Comparison of ENCODE assay signal across 8 cellular contexts in genomic region chr20:45373353-45374100, GRCh38. TPM values are rescaled to one million over a fixed set of nuclear protein-coding genes. Genes with fewer than 3 reads are reported as not detected.
A peak's percentile ranks its signal among the peaks of the same experiment; 100 is the strongest.
DNase-seq lines count a peak whose midpoint lies in the region; ATAC-seq and TF ChIP-seq lines count a peak whose summit lies in the region.

No MANE protein-coding gene starts in this region.

- H3K14ac ChIP-seq in IMR-90 (replicated peaks; ENCODE audit: low read depth, low read length), result no peak overlapping the region; the same call in 1 of the 2 replicates

- no peak for DNase-seq in AG04450 (ENCODE audit: low read depth, low spot score)
- peak; percentile 66 for DNase-seq in IMR-90
- peak; percentile 82 for DNase-seq in RPMI7951 (ENCODE audit: low read depth)
- DNase-seq in activated T-helper 9 cell treated with anti-CD3 and anti-CD28 coated beads, Interleukin-2, amount 50 U/mL, for 16 hours (ENCODE audit: low read depth), result peak; percentile 85
- DNase-seq in fibroblast of pulmonary artery (ENCODE audit: low read depth), result peak; percentile 86
- DNase-seq in natural killer cell, result peak; percentile 80
- DNase-seq in stimulated activated naive B cell treated with anti-CD40 and anti-IgM and Interleukin-4, amounts not matched to agents 10 μg/mL and 1 μg/mL and 100 μg/mL, for 72 hours, result peak; percentile 82

- H2BK15ac ChIP-seq in IMR-90 (ENCODE audit: low read depth, low read length), result no peak overlapping the region

- H2AK5ac ChIP-seq in IMR-90 (ENCODE audit: low read depth, low read length), result no peak overlapping the region

- ATAC-seq in GM19023 (IDR thresholded peaks at IDR 0.05; ENCODE audit: unreplicated experiment) (peak; percentile 78), IMR-90 (ENCODE audit: low read depth) (peak; percentile 89), natural killer cell (peak; percentile 84 to 88 (median 84))
- peak; percentile 90 for ATAC-seq in stimulated activated naive B cell treated with anti-CD40 and anti-IgM and Interleukin-4, amounts not matched to agents 10 μg/mL and 1 μg/mL and 100 μg/mL, for 72 hours (replicated peaks)

- H3K56ac ChIP-seq in IMR-90 (ENCODE audit: extremely low read depth, insufficient read depth, low read length), result no peak overlapping the region

- peak overlapping the region; percentile 84 to 93 for H3K27ac Mint-ChIP-seq in natural killer cell
- H3K27ac Mint-ChIP-seq in stimulated activated naive B cell treated with anti-CD40 and anti-IgM and Interleukin-4, amounts not matched to agents 10 μg/mL and 1 μg/mL and 100 μg/mL, for 72 hours, result peak overlapping the region; percentile 88

- no peak overlapping the region for H2BK120ac ChIP-seq in IMR-90 (ENCODE audit: low read depth, low read length)

- no peaks in the 10 kb centered on the region for H3K9me1 ChIP-seq in IMR-90 (ENCODE audit: insufficient read depth, low read length)

- TF ChIP-seq POLR2A in IMR-90 (IDR thresholded peaks at IDR 0.05; ENCODE audit: low read depth, low read length), result no peak

- peak; percentile 88 for TF ChIP-seq CTCF in AG04450 (IDR thresholded peaks at IDR 0.05; ENCODE audit: low read depth, low read length)
- TF ChIP-seq CTCF in IMR-90 (conservative IDR thresholded peaks at IDR 0.05; ENCODE audit: low read depth, low read length), result peak; percentile 80
- peak; percentile 88 for TF ChIP-seq CTCF in fibroblast of pulmonary artery (IDR thresholded peaks at IDR 0.05; ENCODE audit: low read length, missing control alignments)
- peak; percentile 85 for TF ChIP-seq CTCF in natural killer cell (IDR thresholded peaks at IDR 0.05)

- H3K4me3 ChIP-seq in AG04450 (ENCODE audit: low read depth, low read length), result peak overlapping the region; percentile 52
- peak overlapping the region; percentile 37 for H3K4me3 ChIP-seq in IMR-90 (ENCODE audit: insufficient read depth, low read depth, low read length)
- H3K4me3 ChIP-seq in fibroblast of pulmonary artery (replicated peaks; ENCODE audit: low read depth, low read length), result peak overlapping the region; percentile 54

- no peaks in the 10 kb centered on the region for H3K27me3 Mint-ChIP-seq in natural killer cell (ENCODE audit: low read depth in 2 of 2)
- H3K27me3 Mint-ChIP-seq in stimulated activated naive B cell treated with anti-CD40 and anti-IgM and Interleukin-4, amounts not matched to agents 10 μg/mL and 1 μg/mL and 100 μg/mL, for 72 hours, result no peaks in the 10 kb centered on the region

- H2BK5ac ChIP-seq in IMR-90 (ENCODE audit: low read depth, low read length, poor library complexity, severe bottlenecking), result no peak overlapping the region

- dilution Hi-C loops in IMR-90 (cut with HindIII; ENCODE audit: low sequenced_read_pairs, unreplicated experiment), result no loop called here

- H3K4me2 ChIP-seq in IMR-90 (ENCODE audit: low read depth, low read length), result peak overlapping the region; percentile 78

- H3K4ac ChIP-seq in IMR-90 (ENCODE audit: low read depth, low read length), result no peak overlapping the region; the same call in 1 of the 2 replicates

- in situ Hi-C loops in IMR-90 (cut with MboI; ENCODE audit: low sequenced_read_pairs), result no loop called here

- no peaks in the 10 kb centered on the region for H3K9me3 Mint-ChIP-seq in natural killer cell
- no peaks in the 10 kb centered on the region for H3K9me3 Mint-ChIP-seq in stimulated activated naive B cell treated with anti-CD40 and anti-IgM and Interleukin-4, amounts not matched to agents 10 μg/mL and 1 μg/mL and 100 μg/mL, for 72 hours

- POLR2A ChIA-PET in AG04450 (lab: Yijun Ruan, JAX) (interaction anchor here (0.5 to 1.3 kb wide), 6 partner anchors 10 to 1929 kb away, joined by 3 to 8 read pairs (median 4); partner anchors contain the start of gene SYS1), IMR-90 (lab: Charles Lee; ENCODE audit: unreplicated experiment) (no interaction called here)

- TF ChIP-seq RAD21 in IMR-90 (IDR thresholded peaks at IDR 0.05; ENCODE audit: low read length), result peak; percentile 75

- 53% methylated on average over 5 of the region's 38 CpGs; no CpG with 5 or more reads in 1 of the 2 experiments for WGBS in IMR-90 (ENCODE audit: extremely low coverage in 2 of 2, insufficient read length in 1 of 2), 2 experiments

- H4K20me1 ChIP-seq in IMR-90 (ENCODE audit: insufficient read depth, low read length), result no peaks in the 10 kb centered on the region

- no peaks in the 10 kb centered on the region; the same call in 1 of the 2 replicates for H3K4me1 ChIP-seq in IMR-90 (ENCODE audit: control insufficient read depth, insufficient read depth, low read length)

- CTCF ChIA-PET in AG04450 (lab: Charles Lee) (interaction anchor here (0.5 to 9.9 kb wide), 42 partner anchors 9 to 1342 kb away, joined by 3 to 194 read pairs (median 6); partner anchors contain the start of genes DBNDD2, PIGT, SDC4 and SYS1), IMR-90 (lab: Yijun Ruan, JAX) (interaction anchor here (0.6 to 3.7 kb wide), 24 partner anchors 9 to 406 kb away, joined by 3 to 38 read pairs (median 4); partner anchors contain the start of gene SYS1)

- H2BK20ac ChIP-seq in IMR-90 (ENCODE audit: low read depth, low read length), result peak overlapping the region; percentile 72; the same call in 1 of the 2 replicates

- H3K23ac ChIP-seq in IMR-90 (ENCODE audit: low read depth, low read length), result no peak overlapping the region

- H3K9ac ChIP-seq in IMR-90 (ENCODE audit: low read depth, low read length), result no peak overlapping the region

- H3K18ac ChIP-seq in IMR-90 (ENCODE audit: low read depth, low read length), result no peak overlapping the region

- peak overlapping the region; percentile 85 for H3K4me3 Mint-ChIP-seq in natural killer cell
- H3K4me3 Mint-ChIP-seq in stimulated activated naive B cell treated with anti-CD40 and anti-IgM and Interleukin-4, amounts not matched to agents 10 μg/mL and 1 μg/mL and 100 μg/mL, for 72 hours, result peak overlapping the region; percentile 81 to 88

- peak overlapping the region; percentile 27 to 53; a peak in 2 of 4 replicates for H4K8ac ChIP-seq in IMR-90 (ENCODE audit: low read depth in 2 of 2, low read length in 2 of 2)

- BruUV-seq in IMR-90 (replicated peaks; lab: Mats Ljungman, UMichigan), result no TSS peak

- H3K79me1 ChIP-seq in IMR-90 (ENCODE audit: low read depth in 1 of 2, low read length in 2 of 2), result peaks cover 0 to 2% of the 10 kb centered on the region in 2 experiments; a peak in 1 of 4 replicates

- H3K4me1 Mint-ChIP-seq in natural killer cell, result peaks cover 15 to 25% of the 10 kb centered on the region in 2 donors
- H3K4me1 Mint-ChIP-seq in stimulated activated naive B cell treated with anti-CD40 and anti-IgM and Interleukin-4, amounts not matched to agents 10 μg/mL and 1 μg/mL and 100 μg/mL, for 72 hours, result peaks cover 39 to 65% of the 10 kb centered on the region in 2 donors

- intact Hi-C loops in IMR-90 (cut with micrococcal nuclease), result loop anchor here (1.0 kb wide), 2 partner anchors 64 to 398 kb away; no protein-coding TSS in a partner anchor
- intact Hi-C loops in natural killer cell (cut with micrococcal nuclease), result loop anchor here (1.0 kb wide), 2 partner anchors 10 to 64 kb away; partner anchors contain the start of gene SYS1

- no peaks in the 10 kb centered on the region for H3K27me3 ChIP-seq in AG04450 (ENCODE audit: control insufficient read depth, insufficient read depth, low read length)
- H3K27me3 ChIP-seq in IMR-90 (ENCODE audit: control insufficient read depth, insufficient read depth, low read length), result no peaks in the 10 kb centered on the region

- H3K9me3 ChIP-seq in AG04450 (ENCODE audit: control insufficient read depth, insufficient read depth, low read length), result no peaks in the 10 kb centered on the region
- no peaks in the 10 kb centered on the region for H3K9me3 ChIP-seq in IMR-90 (ENCODE audit: control insufficient read depth, insufficient read depth, low read length)

- peak overlapping the region; percentile 53 for H2AK9ac ChIP-seq in IMR-90 (replicated peaks; ENCODE audit: low read depth, low read length, poor library complexity)

- H3K36me3 Mint-ChIP-seq in natural killer cell, result no peaks in the 10 kb centered on the region
- peaks cover 19 to 35% of the 10 kb centered on the region in 2 donors for H3K36me3 Mint-ChIP-seq in stimulated activated naive B cell treated with anti-CD40 and anti-IgM and Interleukin-4, amounts not matched to agents 10 μg/mL and 1 μg/mL and 100 μg/mL, for 72 hours

- H3K27ac ChIP-seq in AG04450 (ENCODE audit: low read depth, low read length) (no peak overlapping the region), IMR-90 (ENCODE audit: insufficient read depth, low read length) (no peak overlapping the region)

- H2AFZ ChIP-seq in IMR-90 (replicated peaks; ENCODE audit: low read length, poor library complexity), result peak overlapping the region; percentile 88

- H4K91ac ChIP-seq in IMR-90 (ENCODE audit: insufficient read depth, low read depth, low read length), result no peak overlapping the region

- peaks cover 2% of the 10 kb centered on the region for H3K36me3 ChIP-seq in IMR-90 (ENCODE audit: control insufficient read depth, insufficient read depth, low read length)

- H4K5ac ChIP-seq in IMR-90 (ENCODE audit: low read depth, low read length), result peak overlapping the region; percentile 4; the same call in 1 of the 2 replicates

RNA-seq across cellular contexts. Expression of gene TP53TG5, which starts 4.6 kb away (rescaled TPM):
- not detected in 2 replicates for polyA plus RNA-seq in AG04450 (2011; rRNA removed)
- polyA minus RNA-seq in AG04450 (2011; rRNA and poly(A)+ RNA removed), result not detected in 2 replicates
- not detected in 2 replicates for total RNA-seq in IMR-90 (2012; rRNA removed)
- polyA plus RNA-seq in IMR-90 (2012; rRNA removed), result not detected in 2 replicates
- polyA plus RNA-seq in IMR-90 (2012; cell fraction: cytosol; rRNA removed), result not detected in 2 replicates
- polyA plus RNA-seq in IMR-90 (2012; cell fraction: nucleus; rRNA removed; ENCODE audit: low replicate concordance), result not detected in 2 replicates
- not detected in 2 replicates for total RNA-seq in RPMI7951 (2014; rRNA removed; shearing (Covaris generic))
- total RNA-seq in natural killer cell, result under 1 TPM in 1 of 3 donors, not detected in 2; 0.14 TPM

RNA-seq across cellular contexts. Expression of gene SYS1, which starts 10.6 kb away (rescaled TPM):
- polyA plus RNA-seq in AG04450 (2011; rRNA removed), result 25.1 and 33.4 TPM in 2 replicates
- 37.9 and 46.4 TPM in 2 replicates for polyA minus RNA-seq in AG04450 (2011; rRNA and poly(A)+ RNA removed)
- 12.9 and 16.7 TPM in 2 replicates for total RNA-seq in IMR-90 (2012; rRNA removed)
- 24.6 and 29.2 TPM in 2 replicates for polyA plus RNA-seq in IMR-90 (2012; rRNA removed)
- 35.1 and 52.6 TPM in 2 replicates for polyA plus RNA-seq in IMR-90 (2012; cell fraction: cytosol; rRNA removed)
- 10.9 and 29.3 TPM in 2 replicates for polyA plus RNA-seq in IMR-90 (2012; cell fraction: nucleus; rRNA removed; ENCODE audit: low replicate concordance)
- total RNA-seq in RPMI7951 (2014; rRNA removed; shearing (Covaris generic)), result 29.2 and 33.7 TPM in 2 replicates
- total RNA-seq in natural killer cell, result 10 to 100 TPM; 73.8 to 77.4 (median 74.0) TPM

RNA-seq across cellular contexts. Expression of gene SDC4, which starts 25.3 kb away (rescaled TPM):
- polyA plus RNA-seq in AG04450 (2011; rRNA removed) (177 and 204 TPM in 2 replicates), IMR-90 (2012; rRNA removed) (181 and 203 TPM in 2 replicates)
- polyA minus RNA-seq in AG04450 (2011; rRNA and poly(A)+ RNA removed), result 280 and 309 TPM in 2 replicates
- total RNA-seq in IMR-90 (2012; rRNA removed) (265 and 275 TPM in 2 replicates), natural killer cell (1 to 10 TPM in 2 of 3 donors, under 1 TPM in 1; 0.45 to 1.8 (median 1.5) TPM)
- polyA plus RNA-seq in IMR-90 (2012; cell fraction: cytosol; rRNA removed), result 183 and 191 TPM in 2 replicates
- 58.2 and 85.3 TPM in 2 replicates for polyA plus RNA-seq in IMR-90 (2012; cell fraction: nucleus; rRNA removed; ENCODE audit: low replicate concordance)
- total RNA-seq in RPMI7951 (2014; rRNA removed; shearing (Covaris generic)), result 88.2 and 103 TPM in 2 replicates

RNA-seq across cellular contexts. Expression of gene DBNDD2, which starts 34.6 kb away (rescaled TPM):
- polyA plus RNA-seq in AG04450 (2011; rRNA removed) (12.8 and 13.8 TPM in 2 replicates), IMR-90 (2012; rRNA removed) (7.8 and 9.3 TPM in 2 replicates)
- 7.3 and 7.8 TPM in 2 replicates for polyA minus RNA-seq in AG04450 (2011; rRNA and poly(A)+ RNA removed)
- total RNA-seq in IMR-90 (2012; rRNA removed) (1.1 and 1.3 TPM in 2 replicates), natural killer cell (10 to 100 TPM; 13.0 to 14.7 (median 13.3) TPM)
- 6.7 and 9.8 TPM in 2 replicates for polyA plus RNA-seq in IMR-90 (2012; cell fraction: cytosol; rRNA removed)
- polyA plus RNA-seq in IMR-90 (2012; cell fraction: nucleus; rRNA removed; ENCODE audit: low replicate concordance), result 7.2 and 10.5 TPM in 2 replicates
- 10.1 and 12.5 TPM in 2 replicates for total RNA-seq in RPMI7951 (2014; rRNA removed; shearing (Covaris generic))

RNA-seq across cellular contexts. Expression of gene PIGT, which starts 42.4 kb away (rescaled TPM):
- polyA plus RNA-seq in AG04450 (2011; rRNA removed) (114 and 140 TPM in 2 replicates), IMR-90 (2012; rRNA removed) (145 and 168 TPM in 2 replicates)
- polyA minus RNA-seq in AG04450 (2011; rRNA and poly(A)+ RNA removed), result 51.4 and 58.4 TPM in 2 replicates
- total RNA-seq in IMR-90 (2012; rRNA removed) (27.2 and 31.2 TPM in 2 replicates), natural killer cell (100 to 1,000 TPM; 173 to 190 (median 187) TPM)
- polyA plus RNA-seq in IMR-90 (2012; cell fraction: cytosol; rRNA removed), result 95.0 and 170 TPM in 2 replicates
- 54.1 and 81.1 TPM in 2 replicates for polyA plus RNA-seq in IMR-90 (2012; cell fraction: nucleus; rRNA removed; ENCODE audit: low replicate concordance)
- 196 and 220 TPM in 2 replicates for total RNA-seq in RPMI7951 (2014; rRNA removed; shearing (Covaris generic))

Comparison
In these comparisons a context has a peak if more than half of its experiments do, and no peak if none do; other contexts are left out.
1. RNA of gene SDC4, which starts 25.3 kb away (total RNA-seq): 265 to 275 TPM in IMR-90 and 88.2 to 103 TPM in RPMI7951; 0.45 to 1.8 TPM in natural killer cell; every median in the first group is over 10 times any median in the second.
2. Peak in every context shown above with its lines, with median percentiles within 50 percentile points of each other: H3K4me3 ChIP-seq, CTCF ChIP-seq and ATAC-seq.